ENCODE assay signal across 8 cellular contexts in the genomic region with DNA sequence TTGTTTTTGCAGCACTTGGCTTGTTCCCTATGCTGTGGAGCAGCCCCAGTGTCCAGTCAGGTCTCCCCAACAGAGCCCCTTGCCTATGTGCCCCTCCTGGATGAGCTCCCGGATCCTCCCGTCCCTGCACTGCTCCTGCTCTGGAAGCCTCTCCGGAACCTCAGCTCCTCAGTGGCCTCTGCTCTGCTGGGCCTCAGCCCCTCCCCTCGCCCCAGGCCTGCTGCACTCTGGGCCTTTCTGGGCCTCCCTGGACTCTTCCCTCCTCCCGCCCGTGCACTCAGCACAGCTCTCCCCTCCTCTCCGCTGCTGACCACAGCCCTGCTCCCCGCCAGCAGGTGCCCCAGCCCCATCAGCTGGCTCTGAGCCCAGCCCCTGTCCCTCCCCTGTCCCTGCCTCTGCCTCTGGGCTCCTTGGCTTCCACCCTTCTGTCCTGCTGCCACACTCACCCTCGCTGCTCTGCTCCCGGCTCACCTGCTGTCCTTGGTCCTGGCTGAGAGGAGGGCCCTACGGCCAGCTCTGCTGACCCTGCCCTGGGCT.
A peak's percentile ranks its signal among the peaks of the same experiment; 100 is the strongest.
DNase-seq lines count a peak whose midpoint lies in the region; ATAC-seq and TF ChIP-seq lines count a peak whose summit lies in the region.
"Not testable (repeated sequence)": the region's sequence is repeated elsewhere in the genome, so short reads cannot be mapped to it uniquely, and the experiment has no call there.

No MANE protein-coding gene starts in this region.

- H3K27ac Mint-ChIP-seq in activated CD4-positive, alpha-beta T cell treated with anti-CD3 and anti-CD28 coated beads, Interleukin-2, amount 10 ng/mL, durations not matched to agents 24 days and 14 days, result not testable (repeated sequence)

- H3K4me3 ChIP-seq in A673 (ENCODE audit: low read depth, low read length, poor library complexity, severe bottlenecking); HCT116 (replicated peaks in 1 of 2; ENCODE audit: low read depth in 1 of 2, low read length in 2 of 2); right lobe of liver; spleen; upper lobe of right lung: not testable (repeated sequence)
- peak overlapping the region; percentile 71; the same call in 1 of the 2 replicates for H3K4me3 ChIP-seq in OCI-LY3 (ENCODE audit: low read length)

- H3K4me1 Mint-ChIP-seq in activated CD4-positive, alpha-beta T cell treated with anti-CD3 and anti-CD28 coated beads, Interleukin-2, amount 10 ng/mL, durations not matched to agents 24 days and 14 days, result not testable (repeated sequence)

- RAD21 ChIA-PET in HCT116 (lab: Charles Lee; ENCODE audit: low non-redundant PET in 1 of 2, low total read pairs in 2 of 2, uncharacterized antibody in 2 of 2, unreplicated experiment in 2 of 2), result interaction anchor here in 1 of 2 experiments (0.7 kb wide), 2 partner anchors 25 to 310 kb away, joined by 3 to 7 read pairs; no protein-coding TSS in a partner anchor

- intact Hi-C loops in A673 (cut with micrococcal nuclease; ENCODE audit: unreplicated experiment); HCT116 (cut with micrococcal nuclease); activated CD4-positive, alpha-beta T cell treated with anti-CD3 and anti-CD28 coated beads, Interleukin-2, amount 10 ng/mL, durations not matched to agents 24 days and 14 days (cut with micrococcal nuclease); right lobe of liver (cut with DNase I); spleen (cut with DNase I; ENCODE audit: low total_unique reads); upper lobe of right lung (cut with DNase I): not testable (repeated sequence)

- not testable (repeated sequence) for H4K20me1 ChIP-seq in HCT116 (ENCODE audit: insufficient read depth); OCI-LY3 (ENCODE audit: insufficient read depth, low read length)

- H3K27ac ChIP-seq in A673 (ENCODE audit: low read depth, low read length, poor library complexity, severe bottlenecking), result peak overlapping the region; percentile 96
- H3K27ac ChIP-seq in HCT116 (ENCODE audit: low read depth, low read length); OCI-LY3 (ENCODE audit: low read length); foreskin keratinocyte; right lobe of liver; spleen; upper lobe of right lung: not testable (repeated sequence)

- not testable (repeated sequence) for H3K4me3 Mint-ChIP-seq in activated CD4-positive, alpha-beta T cell treated with anti-CD3 and anti-CD28 coated beads, Interleukin-2, amount 10 ng/mL, durations not matched to agents 24 days and 14 days

- H3K36me3 ChIP-seq in A673 (ENCODE audit: insufficient read depth, low read length, poor library complexity, severe bottlenecking); HCT116 (ENCODE audit: control insufficient read depth in 1 of 2, insufficient read depth in 2 of 2, low read length in 2 of 2); OCI-LY3 (replicated peaks; ENCODE audit: low read depth, low read length); right lobe of liver; spleen; upper lobe of right lung: not testable (repeated sequence)

- H3K9ac ChIP-seq in HCT116 (ENCODE audit: low read length), result not testable (repeated sequence)
- H3K9ac ChIP-seq in OCI-LY3 (ENCODE audit: low read length), result peak overlapping the region; percentile 9; the same call in 1 of the 2 replicates

- not testable (repeated sequence) for TF ChIP-seq RAD21 in HCT116 (IDR thresholded peaks at IDR 0.05; ENCODE audit: low read depth)

- not testable (repeated sequence) for H3K4me2 ChIP-seq in HCT116 (ENCODE audit: low read length)
- peak overlapping the region; percentile 82; the same call in 1 of the 2 replicates for H3K4me2 ChIP-seq in OCI-LY3 (ENCODE audit: low read length)

- not testable (repeated sequence) for H3K9me3 ChIP-seq in A673 (ENCODE audit: low read depth, low read length, poor library complexity, severe bottlenecking); HCT116 (ENCODE audit: control insufficient read depth in 1 of 2, insufficient read depth in 1 of 2, low read depth in 1 of 2, low read length in 2 of 2); OCI-LY3 (ENCODE audit: insufficient read depth, low read length); right lobe of liver; upper lobe of right lung
- peaks cover 0 to 23% (median 8%) of the 10 kb centered on the region in 8 donors for H3K9me3 ChIP-seq in spleen

- peak; percentile 19; the same call in 1 of the 2 replicates for ATAC-seq in HCT116
- peak; percentile 10 for ATAC-seq in foreskin keratinocyte
- peak in 3 of 4 donors; percentile 6 to 34 (median 23) for ATAC-seq in right lobe of liver
- peak; percentile 49 for ATAC-seq in upper lobe of right lung

- POLR2A ChIA-PET in A673 (lab: Charles Lee; ENCODE audit: low non-redundant PET), result interaction anchor here (0.6 kb wide), 1 partner anchor 218 kb away, joined by 16 read pairs; no protein-coding TSS in a partner anchor
- POLR2A ChIA-PET in HCT116 (lab: Charles Lee), result not testable (repeated sequence)

- H2AFZ ChIP-seq in HCT116 (ENCODE audit: low read depth, low read length, poor library complexity, severe bottlenecking); OCI-LY3 (ENCODE audit: low read depth, low read length): not testable (repeated sequence)

- TF ChIP-seq POLR2A in HCT116 (IDR thresholded peaks at IDR 0.05; ENCODE audit: borderline replicate concordance, extremely low read depth, insufficient read depth, insufficient read length); right lobe of liver (IDR thresholded peaks at IDR 0.05); spleen (IDR thresholded peaks at IDR 0.05): not testable (repeated sequence)

- not testable (repeated sequence) for BruUV-seq in A673 (replicated peaks; lab: Mats Ljungman, UMichigan); HCT116 (replicated peaks; lab: Mats Ljungman, UMichigan)

- not testable (repeated sequence) for TF ChIP-seq CTCF in A673 (conservative IDR thresholded peaks at IDR 0.05; ENCODE audit: low read depth, low read length); HCT116 (IDR thresholded peaks at IDR 0.05 in 2 of 3, conservative IDR thresholded peaks at IDR 0.05 in 1 of 3; ENCODE audit: borderline replicate concordance in 1 of 3, insufficient read depth in 1 of 3, low read depth in 2 of 3, low read length in 2 of 3); OCI-LY3 (IDR thresholded peaks at IDR 0.05; ENCODE audit: low read depth, low read length); foreskin keratinocyte (conservative IDR thresholded peaks at IDR 0.05); right lobe of liver (IDR thresholded peaks at IDR 0.05); spleen (IDR thresholded peaks at IDR 0.05 in 8 of 11, conservative IDR thresholded peaks at IDR 0.05 in 3 of 11); upper lobe of right lung (IDR thresholded peaks at IDR 0.05)

- H3K79me2 ChIP-seq in HCT116 (ENCODE audit: insufficient read depth, low read length); OCI-LY3 (ENCODE audit: low read length): not testable (repeated sequence)

- H3K27me3 Mint-ChIP-seq in activated CD4-positive, alpha-beta T cell treated with anti-CD3 and anti-CD28 coated beads, Interleukin-2, amount 10 ng/mL, durations not matched to agents 24 days and 14 days, result not testable (repeated sequence)

- not testable (repeated sequence) for H3K9me3 Mint-ChIP-seq in activated CD4-positive, alpha-beta T cell treated with anti-CD3 and anti-CD28 coated beads, Interleukin-2, amount 10 ng/mL, durations not matched to agents 24 days and 14 days

- DNase-seq in A673 (ENCODE audit: low spot score); HCT116 (ENCODE audit: low read depth, low spot score); foreskin keratinocyte; right lobe of liver; upper lobe of right lung: not testable (repeated sequence)
- peak; percentile 51 for DNase-seq in activated CD4-positive, alpha-beta T cell treated with anti-CD3 and anti-CD28 coated beads, Interleukin-2, amount 10 ng/mL, durations not matched to agents 24 days and 14 days
- peak; percentile 64 for DNase-seq in spleen

- H3K36me3 Mint-ChIP-seq in activated CD4-positive, alpha-beta T cell treated with anti-CD3 and anti-CD28 coated beads, Interleukin-2, amount 10 ng/mL, durations not matched to agents 24 days and 14 days (ENCODE audit: low read depth), result not testable (repeated sequence)

- 20% methylated on average over 1 of the region's 11 CpGs for WGBS in right lobe of liver (ENCODE audit: insufficient coverage, low coverage, low lambda C conversion rate, missing lambda C conversion rate)
- 40 to 79% (median 69%) methylated on average over 8 to 11 of the region's 11 CpGs for WGBS in spleen, 5 donors

- CTCF ChIA-PET in A673 (lab: Charles Lee), result interaction anchor here (0.6 kb wide), 1 partner anchor 936 kb away, joined by 4 read pairs; no protein-coding TSS in a partner anchor
- CTCF ChIA-PET in HCT116 (lab: Charles Lee), result not testable (repeated sequence)

- H3K27me3 ChIP-seq in A673 (replicated peaks; ENCODE audit: insufficient read depth, low read depth, low read length, poor library complexity); HCT116 (ENCODE audit: insufficient read depth, low read length); OCI-LY3 (ENCODE audit: low read depth, low read length); foreskin keratinocyte; right lobe of liver; upper lobe of right lung: not testable (repeated sequence)
- peaks cover 0 to 10% (median 0%) of the 10 kb centered on the region in 7 donors for H3K27me3 ChIP-seq in spleen (replicated peaks in 1 of 7)

- peaks cover 28% of the 10 kb centered on the region for H3K4me1 ChIP-seq in A673 (ENCODE audit: insufficient read depth, low read length, poor library complexity, severe bottlenecking)
- H3K4me1 ChIP-seq in HCT116 (ENCODE audit: control insufficient read depth in 1 of 2, insufficient read depth in 2 of 2, low read length in 2 of 2); foreskin keratinocyte; right lobe of liver; spleen; upper lobe of right lung: not testable (repeated sequence)
- peaks cover 47% of the 10 kb centered on the region for H3K4me1 ChIP-seq in OCI-LY3 (ENCODE audit: low read length)

- H3K9me2 ChIP-seq in HCT116 (ENCODE audit: insufficient read depth), result not testable (repeated sequence)
